28 cellular contexts compared by ENCODE assay signal in genomic region chr17:2357237-2357636, GRCh38.
"Had no signal": no experiment of that assay in that cellular context is flagged by ENCODE, and none has a peak within 500 bp of the region (broad histone marks: within the 10 kb centered on the region; RNA-seq: fewer than 3 reads in every experiment).

No MANE protein-coding gene starts in this region.

- H3K4me3 Mint-ChIP-seq: dendritic cell treated with granulocyte-macrophage colony-stimulating factor and Interleukin-4, amounts not matched to agents 40 ng/mL and 50 ng/mL, for 4 days; effector memory CD8-positive, alpha-beta T cell; endodermal cell; naive B cell had no signal

- H3K4me1 Mint-ChIP-seq: endodermal cell had no signal

- H3K27ac Mint-ChIP-seq: dendritic cell treated with granulocyte-macrophage colony-stimulating factor and Interleukin-4, amounts not matched to agents 40 ng/mL and 50 ng/mL, for 4 days; effector memory CD8-positive, alpha-beta T cell; endodermal cell; naive B cell had no signal

- H3K36me3 ChIP-seq: colonic mucosa, gastrocnemius medialis had no signal

- H3K27me3 ChIP-seq: colonic mucosa, esophagus squamous epithelium, gastrocnemius medialis, heart right ventricle, left lung had no signal

- H3K4me3 ChIP-seq: colonic mucosa, esophagus squamous epithelium, gastrocnemius medialis, heart right ventricle, left lung, lower lobe of right lung, mucosa of descending colon had no signal

- H3K27ac ChIP-seq: colonic mucosa, epithelial cell of prostate, esophagus squamous epithelium, gastrocnemius medialis, heart right ventricle, left lung, lower lobe of right lung had no signal

- H3K9me3 Mint-ChIP-seq: dendritic cell treated with granulocyte-macrophage colony-stimulating factor and Interleukin-4, amounts not matched to agents 40 ng/mL and 50 ng/mL, for 4 days; effector memory CD8-positive, alpha-beta T cell; endodermal cell; naive B cell had no signal

- FAIRE-seq: endometrium, islet of Langerhans, keratinocyte had no signal

- H3K9me3 ChIP-seq: colonic mucosa, esophagus squamous epithelium, gastrocnemius medialis, heart right ventricle, left lung, lower lobe of right lung, mucosa of descending colon had no signal

- H3K4me1 ChIP-seq: colonic mucosa had no signal

- ATAC-seq: effector memory CD8-positive, alpha-beta T cell; esophagus mucosa; gastrocnemius medialis; heart right ventricle; left cardiac atrium; left lung; left ventricle myocardium superior; lower lobe of right lung; mucosa of descending colon had no signal

- H3K27me3 Mint-ChIP-seq: dendritic cell treated with granulocyte-macrophage colony-stimulating factor and Interleukin-4, amounts not matched to agents 40 ng/mL and 50 ng/mL, for 4 days; effector memory CD8-positive, alpha-beta T cell; naive B cell had no signal

- DNase-seq: colonic mucosa; cortex of kidney; effector CD8-positive, alpha-beta T cell; effector memory CD8-positive, alpha-beta T cell; endodermal cell; erythroblast; esophagus squamous epithelium; foreskin fibroblast; foreskin melanocyte; gastrocnemius medialis; glutamatergic neuron; head of caudate nucleus; heart right ventricle; hippocampal formation; left cardiac atrium; lower lobe of right lung; mesendoderm; midbrain; naive B cell had no signal
